Comparison of ENCODE assay signal across 24 cellular contexts in genomic region chr3:98979296-98979695, GRCh38.
"Had no signal": no experiment of that assay in that cellular context is flagged by ENCODE, and none has a peak within 500 bp of the region (broad histone marks: within the 10 kb centered on the region; RNA-seq: fewer than 3 reads in every experiment).

No MANE protein-coding gene starts in this region.

- H3K27ac ChIP-seq: KMS-11, VCaP had no signal

- DNase-seq: activated CD4-positive, alpha-beta memory T cell treated with anti-CD3 and anti-CD28 coated beads for 36 hours; activated CD4-positive, alpha-beta T cell treated with anti-CD3 and anti-CD28 coated beads, Interleukin-2, amount 10 ng/mL, durations not matched to agents 7 days and 5 days; activated CD4-positive, CD25-positive, alpha-beta regulatory T cell; activated CD8-positive, alpha-beta memory T cell treated with anti-CD3 and anti-CD28 coated beads for 24 hours; activated gamma-delta T cell; activated naive CD4-positive, alpha-beta T cell treated with anti-CD3 and anti-CD28 coated beads for 36 hours; activated T-cell treated with anti-CD3 and anti-CD28 coated beads, Interleukin-2, amount 50 U/mL, for 48 hours; amygdala; cerebellar nuclear complex; NCI-H1092; NCI-H1417; NCI-H1930; NCI-H2171 treated with DMSO at 0.1 percent for 48 hours; NCI-H345; NCI-H510A; NCI-H526 treated with DMSO at 0.1 percent for 48 hours; NCI-H82; NK-92 treated with Interleukin-12 subunit alpha and Interleukin-12 subunit beta, amount 100 ng/mL, for 24 hours; SHP77 treated with DMSO at 0.1 percent for 48 hours; T-cell; T-helper 2 cell had no signal

- H3K9ac ChIP-seq: KMS-11 had no signal

- ATAC-seq: activated T-helper 17 cell treated with anti-CD3 and anti-CD28 coated beads, Interleukin-2, amount 50 U/mL, for 72 hours; T-cell had no signal

- H3K4me2 ChIP-seq: KMS-11 had no signal
